In genomic region chr19:41646589-41647204, GRCh38 we compare ENCODE assay signal across 10 cellular contexts. TPM values are rescaled to one million over a fixed set of nuclear protein-coding genes. Genes with fewer than 3 reads are reported as not detected.
DNase-seq lines count a peak whose midpoint lies in the region; ATAC-seq and TF ChIP-seq lines count a peak whose summit lies in the region.
"Had no signal": no experiment of that assay in that cellular context is flagged by ENCODE, and none has a peak within 500 bp of the region (broad histone marks: within the 10 kb centered on the region; RNA-seq: fewer than 3 reads in every experiment).

No MANE protein-coding gene starts in this region.

- H3K4me1 ChIP-seq in cardiac muscle cell (ENCODE audit: low read depth), result no peaks in the 10 kb centered on the region
- no peaks in the 10 kb centered on the region for H3K4me1 ChIP-seq in upper lobe of right lung
- H3K4me1 ChIP-seq: SJCRH30 had no signal

- peaks cover 16% of the 10 kb centered on the region for H3K27me3 Mint-ChIP-seq in activated CD4-positive, alpha-beta memory T cell treated with anti-CD3 and anti-CD28 coated beads, Interleukin-2, amount 10 ng/mL, durations not matched to agents 7 days and 5 days

- H3K27me3 ChIP-seq in cardiac muscle cell (no peaks in the 10 kb centered on the region), upper lobe of right lung (peaks cover 2% of the 10 kb centered on the region)
- H3K27me3 ChIP-seq: SJCRH30 had no signal

- intact Hi-C loops in Right ventricle myocardium superior (cut with DNase I) (loop anchor here (10.0 kb wide), 1 partner anchor 98 kb away; no protein-coding TSS in a partner anchor), upper lobe of right lung (cut with DNase I) (no loop called here)

- H3K9me3 ChIP-seq in cardiac muscle cell (ENCODE audit: low read depth), result no peaks in the 10 kb centered on the region
- H3K9me3 ChIP-seq in upper lobe of right lung, result no peaks in the 10 kb centered on the region
- H3K9me3 ChIP-seq: SJCRH30 had no signal

- no peaks in the 10 kb centered on the region for H3K9me3 Mint-ChIP-seq in activated CD4-positive, alpha-beta memory T cell treated with anti-CD3 and anti-CD28 coated beads, Interleukin-2, amount 10 ng/mL, durations not matched to agents 7 days and 5 days
- H3K9me3 Mint-ChIP-seq: memory B cell had no signal

- no peak for ATAC-seq in Right ventricle myocardium superior (ENCODE audit: poor library complexity)
- ATAC-seq in upper lobe of right lung, result peak; percentile 77
- ATAC-seq in GM21360 (IDR thresholded peaks at IDR 0.05; ENCODE audit: unreplicated experiment), result no peak
- ATAC-seq in GM18870 (IDR thresholded peaks at IDR 0.05; ENCODE audit: unreplicated experiment), result no peak
- ATAC-seq in HG02981 (IDR thresholded peaks at IDR 0.05; ENCODE audit: unreplicated experiment), result no peak

- no peak overlapping the region for H3K27ac Mint-ChIP-seq in activated CD4-positive, alpha-beta memory T cell treated with anti-CD3 and anti-CD28 coated beads, Interleukin-2, amount 10 ng/mL, durations not matched to agents 7 days and 5 days
- H3K27ac Mint-ChIP-seq: memory B cell had no signal

- DNase-seq in cardiac muscle cell (ENCODE audit: low read depth in 1 of 2, low spot score in 1 of 2) (peak in 1 of 2 donors; percentile 29), Right ventricle myocardium superior (no peak), germinal center (ENCODE audit: low spot score) (peak; percentile 52), upper lobe of right lung (peak; percentile 82)
- DNase-seq in activated CD4-positive, alpha-beta memory T cell treated with anti-CD3 and anti-CD28 coated beads, Interleukin-2, amount 10 ng/mL, durations not matched to agents 7 days and 5 days, result peak; percentile 42
- DNase-seq: SJCRH30 had no signal

- no peaks in the 10 kb centered on the region for H3K36me3 Mint-ChIP-seq in activated CD4-positive, alpha-beta memory T cell treated with anti-CD3 and anti-CD28 coated beads, Interleukin-2, amount 10 ng/mL, durations not matched to agents 7 days and 5 days (ENCODE audit: low read depth)
- H3K36me3 Mint-ChIP-seq: memory B cell had no signal

- CTCF ChIA-PET in activated CD4-positive, alpha-beta memory T cell treated with anti-CD3 and anti-CD28 coated beads, Interleukin-2, amount 10 ng/mL, durations not matched to agents 7 days and 5 days (lab: Charles Lee), result interaction anchor here (0.6 to 2.0 kb wide), 8 partner anchors 9 to 107 kb away, joined by 3 to 9 read pairs (median 4); no protein-coding TSS in a partner anchor

- POLR2A ChIA-PET in activated CD4-positive, alpha-beta memory T cell treated with anti-CD3 and anti-CD28 coated beads, Interleukin-2, amount 10 ng/mL, durations not matched to agents 7 days and 5 days (lab: Charles Lee), result no interaction called here

- no peaks in the 10 kb centered on the region for H3K36me3 ChIP-seq in cardiac muscle cell
- H3K36me3 ChIP-seq in upper lobe of right lung, result no peaks in the 10 kb centered on the region
- H3K36me3 ChIP-seq: SJCRH30 had no signal

- H3K27ac ChIP-seq in cardiac muscle cell, result no peak overlapping the region
- no peak overlapping the region for H3K27ac ChIP-seq in upper lobe of right lung
- H3K27ac ChIP-seq: SJCRH30 had no signal

- H3K4me1 Mint-ChIP-seq in activated CD4-positive, alpha-beta memory T cell treated with anti-CD3 and anti-CD28 coated beads, Interleukin-2, amount 10 ng/mL, durations not matched to agents 7 days and 5 days, result no peaks in the 10 kb centered on the region

- peak; percentile 39 for TF ChIP-seq CTCF in cardiac muscle cell (IDR thresholded peaks at IDR 0.05; ENCODE audit: low read depth, low read length)
- peak; percentile 52 for TF ChIP-seq CTCF in upper lobe of right lung (IDR thresholded peaks at IDR 0.05)

- H3K4me3 ChIP-seq in cardiac muscle cell, result no peak overlapping the region
- H3K4me3 ChIP-seq in upper lobe of right lung, result no peak overlapping the region
- H3K4me3 ChIP-seq: SJCRH30 had no signal

- no peak overlapping the region for H3K4me3 Mint-ChIP-seq in activated CD4-positive, alpha-beta memory T cell treated with anti-CD3 and anti-CD28 coated beads, Interleukin-2, amount 10 ng/mL, durations not matched to agents 7 days and 5 days
- H3K4me3 Mint-ChIP-seq: memory B cell had no signal

RNA-seq across cellular contexts. Expression of gene CEACAM4, which starts 19.8 kb away (rescaled TPM):
- total RNA-seq in cardiac muscle cell (not detected in 2 replicates), Right ventricle myocardium superior (0.46 TPM), upper lobe of right lung (4.6 TPM)
- polyA plus RNA-seq in cardiac muscle cell, result not detected in 2 replicates
- total RNA-seq in activated CD4-positive, alpha-beta memory T cell treated with anti-CD3 and anti-CD28 coated beads, Interleukin-2, amount 10 ng/mL, durations not matched to agents 7 days and 5 days, result not detected
- total RNA-seq: SJCRH30 had no signal

RNA-seq across cellular contexts. Expression of gene CEACAM7, which starts 41.4 kb away (rescaled TPM):
- not detected in 2 replicates for total RNA-seq in cardiac muscle cell
- polyA plus RNA-seq in cardiac muscle cell, result not detected in 2 replicates
- not detected for total RNA-seq in Right ventricle myocardium superior
- total RNA-seq in activated CD4-positive, alpha-beta memory T cell treated with anti-CD3 and anti-CD28 coated beads, Interleukin-2, amount 10 ng/mL, durations not matched to agents 7 days and 5 days, result not detected
- total RNA-seq in upper lobe of right lung, result not detected
- total RNA-seq: SJCRH30 had no signal
